1 cellular context compared by ENCODE assay signal in the genomic region with DNA sequence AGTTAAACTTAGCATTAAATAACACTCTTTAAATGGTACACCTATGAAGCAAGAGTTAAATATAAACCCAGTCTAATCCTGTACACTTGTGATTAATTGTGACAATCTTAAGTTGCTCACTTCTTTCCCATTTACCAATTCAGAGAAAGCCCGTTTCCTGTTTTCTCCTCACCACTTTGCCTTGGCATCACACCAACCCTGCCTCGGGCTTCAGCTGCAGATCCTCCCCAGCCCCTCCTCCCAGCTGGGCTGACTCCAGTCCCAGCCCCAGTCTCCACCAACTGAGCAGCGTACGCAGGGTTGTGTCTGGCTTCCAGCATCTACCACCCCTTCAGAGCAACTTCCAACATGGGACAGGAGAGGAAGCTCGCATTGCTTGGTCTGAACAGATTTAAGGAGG.
A peak's percentile ranks its signal among the peaks of the same experiment; 100 is the strongest.
TF ChIP-seq lines count a peak whose summit lies in the region.

No MANE protein-coding gene starts in this region.

TF ChIP-seq in GM12878, 131 proteins besides CTCF, POLR2A, EP300 and RAD21:
- no peak for TF ChIP-seq SMAD1 (IDR thresholded peaks at IDR 0.05; ENCODE audit: low read depth, partially characterized antibody)
- TF ChIP-seq SPI1 (IDR thresholded peaks at IDR 0.05; ENCODE audit: borderline replicate concordance, insufficient read depth, low read depth, low read length) = peak; percentile 73; the same call in 1 of the 2 replicates
- TF ChIP-seq NR2C2 (IDR thresholded peaks at IDR 0.05; ENCODE audit: borderline replicate concordance, control insufficient read depth, insufficient read length, low read depth) = no peak
- TF ChIP-seq USF1 (IDR thresholded peaks at IDR 0.05; ENCODE audit: borderline replicate concordance, extremely low read length, insufficient read depth, low read depth, low read length) = no peak
